ENCODE assay signal across 22 cellular contexts in genomic region chr17:80633994-80634566, GRCh38.
DNase-seq lines count a peak whose midpoint lies in the region; ATAC-seq, FAIRE-seq and TF ChIP-seq lines count a peak whose summit lies in the region.
"Had no signal": no experiment of that assay in that cellular context is flagged by ENCODE, and none has a peak within 500 bp of the region (broad histone marks: within the 10 kb centered on the region; RNA-seq: fewer than 3 reads in every experiment).

No MANE protein-coding gene starts in this region.

- H3K9me3 Mint-ChIP-seq in activated CD4-positive, alpha-beta memory T cell treated with anti-CD3 and anti-CD28 coated beads, Interleukin-2, amount 10 ng/mL, durations not matched to agents 7 days and 5 days, result no peaks in the 10 kb centered on the region
- H3K9me3 Mint-ChIP-seq in activated CD4-positive, alpha-beta memory T cell treated with anti-CD3 and anti-CD28 coated beads for 36 hours, result no peaks in the 10 kb centered on the region
- no peaks in the 10 kb centered on the region for H3K9me3 Mint-ChIP-seq in astrocyte (ENCODE audit: unreplicated experiment)
- peaks cover 0 to 5% (median 0%) of the 10 kb centered on the region in 11 donors for H3K9me3 Mint-ChIP-seq in naive thymus-derived CD4-positive, alpha-beta T cell

- POLR2A ChIA-PET in activated CD4-positive, alpha-beta memory T cell treated with anti-CD3 and anti-CD28 coated beads, Interleukin-2, amount 10 ng/mL, durations not matched to agents 7 days and 5 days (lab: Charles Lee), result no interaction called here
- POLR2A ChIA-PET in activated CD4-positive, alpha-beta memory T cell treated with anti-CD3 and anti-CD28 coated beads for 36 hours (lab: Charles Lee), result no interaction called here
- POLR2A ChIA-PET in naive thymus-derived CD4-positive, alpha-beta T cell (lab: Charles Lee), result interaction anchor here (1.8 kb wide), 1 partner anchor 16 kb away, joined by 5 read pairs; no protein-coding TSS in a partner anchor

- peaks cover 92% of the 10 kb centered on the region for H4K20me1 ChIP-seq in astrocyte (ENCODE audit: insufficient read depth, low read length)

- intact Hi-C loops in activated CD4-positive, alpha-beta memory T cell treated with anti-CD3 and anti-CD28 coated beads for 36 hours (cut with micrococcal nuclease), result no loop called here
- intact Hi-C loops in naive thymus-derived CD4-positive, alpha-beta T cell (cut with micrococcal nuclease), result no loop called here
- intact Hi-C loops in kidney (cut with DNase I), result no loop called here

- ATAC-seq in naive thymus-derived CD4-positive, alpha-beta T cell, result no peak
- ATAC-seq: PC-3 had no signal

- no peaks in the 10 kb centered on the region for H3K27me3 ChIP-seq in astrocyte (ENCODE audit: insufficient read depth, low read length)
- H3K27me3 ChIP-seq in naive thymus-derived CD4-positive, alpha-beta T cell (ENCODE audit: control insufficient read depth in 2 of 2, insufficient read depth in 2 of 2, low read length in 2 of 2), result no peaks in the 10 kb centered on the region
- H3K27me3 ChIP-seq: BLaER1 treated with 17β-estradiol and CSF1 and Interleukin-3, amounts not matched to agents 10 nM and 100 nM had no signal

- no peaks in the 10 kb centered on the region for H3K4me1 ChIP-seq in astrocyte (ENCODE audit: insufficient read depth, low read length)
- H3K4me1 ChIP-seq in naive thymus-derived CD4-positive, alpha-beta T cell (ENCODE audit: control insufficient read depth in 2 of 2, insufficient read depth in 2 of 2, low read length in 2 of 2), result no peaks in the 10 kb centered on the region
- H3K4me1 ChIP-seq in kidney (ENCODE audit: control insufficient read depth in 1 of 2, insufficient read depth in 1 of 2, low read depth in 1 of 2, low read length in 2 of 2), result no peaks in the 10 kb centered on the region

- H3K4me1 Mint-ChIP-seq in activated CD4-positive, alpha-beta memory T cell treated with anti-CD3 and anti-CD28 coated beads, Interleukin-2, amount 10 ng/mL, durations not matched to agents 7 days and 5 days, result peaks cover 4% of the 10 kb centered on the region
- peaks cover 1% of the 10 kb centered on the region for H3K4me1 Mint-ChIP-seq in activated CD4-positive, alpha-beta memory T cell treated with anti-CD3 and anti-CD28 coated beads for 36 hours (ENCODE audit: low read depth)
- peaks cover 5% of the 10 kb centered on the region for H3K4me1 Mint-ChIP-seq in astrocyte (ENCODE audit: low read depth, unreplicated experiment)
- H3K4me1 Mint-ChIP-seq in naive thymus-derived CD4-positive, alpha-beta T cell, result peaks cover 18 to 54% (median 41%) of the 10 kb centered on the region in 7 donors

- no peak for TF ChIP-seq CTCF in astrocyte (IDR thresholded peaks at IDR 0.05; ENCODE audit: insufficient read depth, low read depth, low read length)
- TF ChIP-seq CTCF in kidney (IDR thresholded peaks at IDR 0.05; ENCODE audit: borderline replicate concordance, extremely low read depth, insufficient read depth), result no peak
- TF ChIP-seq CTCF in coronary artery (IDR thresholded peaks at IDR 0.05), result no peak

- H3K27me3 Mint-ChIP-seq in activated CD4-positive, alpha-beta memory T cell treated with anti-CD3 and anti-CD28 coated beads, Interleukin-2, amount 10 ng/mL, durations not matched to agents 7 days and 5 days, result no peaks in the 10 kb centered on the region
- no peaks in the 10 kb centered on the region for H3K27me3 Mint-ChIP-seq in activated CD4-positive, alpha-beta memory T cell treated with anti-CD3 and anti-CD28 coated beads for 36 hours
- H3K27me3 Mint-ChIP-seq in astrocyte (ENCODE audit: low read depth, unreplicated experiment), result no peaks in the 10 kb centered on the region
- no peaks in the 10 kb centered on the region for H3K27me3 Mint-ChIP-seq in naive thymus-derived CD4-positive, alpha-beta T cell
- H3K27me3 Mint-ChIP-seq: CD4-positive, alpha-beta memory T cell had no signal

- H3K27ac ChIP-seq in astrocyte (ENCODE audit: low read depth, low read length) (no peak overlapping the region), kidney (ENCODE audit: low read depth in 2 of 2, low read length in 2 of 2) (no peak overlapping the region), coronary artery (no peak overlapping the region)
- H3K27ac ChIP-seq in naive thymus-derived CD4-positive, alpha-beta T cell (ENCODE audit: low read depth, low read length), result no peak overlapping the region
- H3K27ac ChIP-seq: 22Rv1; BLaER1 treated with 17β-estradiol and CSF1 and Interleukin-3, amounts not matched to agents 10 nM and 100 nM had no signal

- H3K9me3 ChIP-seq in astrocyte (ENCODE audit: insufficient read depth, low read depth, low read length), result no peaks in the 10 kb centered on the region
- no peaks in the 10 kb centered on the region for H3K9me3 ChIP-seq in naive thymus-derived CD4-positive, alpha-beta T cell (ENCODE audit: control insufficient read depth in 2 of 3, low read length in 3 of 3)
- peaks cover 0 to 3% of the 10 kb centered on the region in 2 donors for H3K9me3 ChIP-seq in kidney (ENCODE audit: control insufficient read depth in 1 of 2, low read length in 2 of 2)

- no peak overlapping the region for H3K4me2 ChIP-seq in astrocyte (ENCODE audit: low read length)
- H3K4me2 ChIP-seq: BLaER1 treated with 17β-estradiol and CSF1 and Interleukin-3, amounts not matched to agents 10 nM and 100 nM had no signal

- H3K4me3 Mint-ChIP-seq in activated CD4-positive, alpha-beta memory T cell treated with anti-CD3 and anti-CD28 coated beads, Interleukin-2, amount 10 ng/mL, durations not matched to agents 7 days and 5 days, result no peak overlapping the region
- H3K4me3 Mint-ChIP-seq in activated CD4-positive, alpha-beta memory T cell treated with anti-CD3 and anti-CD28 coated beads for 36 hours, result no peak overlapping the region
- no peak overlapping the region for H3K4me3 Mint-ChIP-seq in astrocyte (ENCODE audit: unreplicated experiment)
- H3K4me3 Mint-ChIP-seq in naive thymus-derived CD4-positive, alpha-beta T cell, result no peak overlapping the region

- peaks cover 60% of the 10 kb centered on the region for H3K79me2 ChIP-seq in astrocyte (ENCODE audit: insufficient read depth, low read length)

- H3K4me3 ChIP-seq in astrocyte (ENCODE audit: insufficient read depth, low read depth, low read length) (no peak overlapping the region), kidney (ENCODE audit: low read length in 2 of 2) (no peak overlapping the region), coronary artery (no peak overlapping the region)
- H3K4me3 ChIP-seq in naive thymus-derived CD4-positive, alpha-beta T cell (ENCODE audit: low read length), result no peak overlapping the region
- H3K4me3 ChIP-seq: BLaER1 treated with 17β-estradiol and CSF1 and Interleukin-3, amounts not matched to agents 10 nM and 100 nM had no signal

- no peaks in the 10 kb centered on the region for H3K36me3 ChIP-seq in astrocyte (ENCODE audit: insufficient read depth, low read length)
- H3K36me3 ChIP-seq in naive thymus-derived CD4-positive, alpha-beta T cell (ENCODE audit: control insufficient read depth in 2 of 3, insufficient read depth in 3 of 3, low read length in 3 of 3), result no peaks in the 10 kb centered on the region
- peaks cover 0 to 4% of the 10 kb centered on the region in 2 donors for H3K36me3 ChIP-seq in kidney (ENCODE audit: control insufficient read depth in 1 of 2, insufficient read depth in 2 of 2, low read length in 2 of 2)

- CTCF ChIA-PET in activated CD4-positive, alpha-beta memory T cell treated with anti-CD3 and anti-CD28 coated beads, Interleukin-2, amount 10 ng/mL, durations not matched to agents 7 days and 5 days (lab: Charles Lee), result no interaction called here
- CTCF ChIA-PET in activated CD4-positive, alpha-beta memory T cell treated with anti-CD3 and anti-CD28 coated beads for 36 hours (lab: Charles Lee), result no interaction called here
- CTCF ChIA-PET in naive thymus-derived CD4-positive, alpha-beta T cell (lab: Charles Lee), result no interaction called here

- no peak overlapping the region for H2AFZ ChIP-seq in astrocyte (ENCODE audit: low read depth, low read length)

- no peak for DNase-seq in activated CD4-positive, alpha-beta memory T cell treated with anti-CD3 and anti-CD28 coated beads, Interleukin-2, amount 10 ng/mL, durations not matched to agents 7 days and 5 days
- DNase-seq in activated CD4-positive, alpha-beta memory T cell treated with anti-CD3 and anti-CD28 coated beads for 36 hours, result no peak
- no peak for DNase-seq in astrocyte (ENCODE audit: low read depth)
- no peak for DNase-seq in naive thymus-derived CD4-positive, alpha-beta T cell
- DNase-seq in HCEC 1CT, result no peak
- DNase-seq in activated CD4-positive, alpha-beta T cell treated with anti-CD3 and anti-CD28 coated beads for 48 hours, result no peak
- DNase-seq in kidney, result no peak
- DNase-seq in coronary artery (ENCODE audit: low spot score), result no peak
- DNase-seq: CD4-positive, alpha-beta memory T cell; DND-41; H7; Kasumi-1; NCI-H1417 treated with DMSO at 0.1 percent for 48 hours; NCI-H187; NCI-H446; NCI-H526; PC-3; SHP77 had no signal

- peak overlapping the region; percentile 5 for H3K27ac Mint-ChIP-seq in activated CD4-positive, alpha-beta memory T cell treated with anti-CD3 and anti-CD28 coated beads, Interleukin-2, amount 10 ng/mL, durations not matched to agents 7 days and 5 days
- H3K27ac Mint-ChIP-seq in activated CD4-positive, alpha-beta memory T cell treated with anti-CD3 and anti-CD28 coated beads for 36 hours, result no peak overlapping the region
- H3K27ac Mint-ChIP-seq in astrocyte (ENCODE audit: unreplicated experiment), result no peak overlapping the region
- peak overlapping the region in 5 of 9 donors; percentile 10 to 81 (median 36) for H3K27ac Mint-ChIP-seq in naive thymus-derived CD4-positive, alpha-beta T cell

- peak; percentile 45 for FAIRE-seq in astrocyte (lab: Jason Lieb, UNC)
- no peak for FAIRE-seq in kidney (lab: Jason Lieb, UNC)
- FAIRE-seq: GM18507, GM19239 had no signal

- no peaks in the 10 kb centered on the region for H3K36me3 Mint-ChIP-seq in activated CD4-positive, alpha-beta memory T cell treated with anti-CD3 and anti-CD28 coated beads, Interleukin-2, amount 10 ng/mL, durations not matched to agents 7 days and 5 days (ENCODE audit: low read depth)
- no peaks in the 10 kb centered on the region for H3K36me3 Mint-ChIP-seq in activated CD4-positive, alpha-beta memory T cell treated with anti-CD3 and anti-CD28 coated beads for 36 hours
- H3K36me3 Mint-ChIP-seq in astrocyte (ENCODE audit: low read depth, unreplicated experiment), result peaks cover 2% of the 10 kb centered on the region
- H3K36me3 Mint-ChIP-seq in naive thymus-derived CD4-positive, alpha-beta T cell, result peaks cover 0 to 18% (median 8%) of the 10 kb centered on the region in 5 donors
- H3K36me3 Mint-ChIP-seq: CD4-positive, alpha-beta memory T cell had no signal

- H3K9ac ChIP-seq in astrocyte (ENCODE audit: low read length) (no peak overlapping the region), kidney (ENCODE audit: low read length in 2 of 2) (no peak overlapping the region)
- H3K9ac ChIP-seq: BLaER1 treated with 17β-estradiol and CSF1 and Interleukin-3, amounts not matched to agents 10 nM and 100 nM had no signal

Comparison
In these comparisons a context has a peak if more than half of its experiments do, and no peak if none do; other contexts are left out.
1. H3K27ac Mint-ChIP-seq: peak in activated CD4-positive, alpha-beta memory T cell treated with anti-CD3 and anti-CD28 coated beads, Interleukin-2, amount 10 ng/mL, durations not matched to agents 7 days and 5 days (single experiment) and naive thymus-derived CD4-positive, alpha-beta T cell (5 of 9); none in activated CD4-positive, alpha-beta memory T cell treated with anti-CD3 and anti-CD28 coated beads for 36 hours (single experiment) and astrocyte (single experiment).